In the genomic region with DNA sequence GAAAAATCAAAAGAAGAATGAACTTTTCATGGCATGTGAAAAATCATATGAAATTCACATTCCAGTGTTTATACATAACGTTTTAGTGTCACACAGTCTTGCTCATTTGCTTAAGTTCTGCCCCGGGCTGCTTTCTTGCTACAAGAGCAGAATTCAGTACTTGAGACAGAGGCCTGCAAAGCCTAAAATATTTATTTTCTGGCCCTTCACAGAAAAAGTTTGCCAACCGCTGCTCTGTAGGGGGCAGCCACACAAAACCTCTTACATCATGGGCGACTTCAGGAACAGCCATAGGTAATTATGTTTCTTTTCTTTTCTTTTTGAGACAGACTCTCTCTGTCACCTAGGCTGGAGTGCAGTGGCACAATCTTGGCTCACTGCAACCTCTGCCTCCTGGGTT, we compare ENCODE assay signal across 8 cellular contexts. TPM values are rescaled to one million over a fixed set of nuclear protein-coding genes. Genes with fewer than 3 reads are reported as not detected.
A peak's percentile ranks its signal among the peaks of the same experiment; 100 is the strongest.
DNase-seq lines count a peak whose midpoint lies in the region; ATAC-seq and TF ChIP-seq lines count a peak whose summit lies in the region.

No MANE protein-coding gene starts in this region.

- peaks cover 19% of the 10 kb centered on the region; the same call in 1 of the 2 replicates for H4K20me1 ChIP-seq in BLaER1

- peak overlapping the region; percentile 94 for H3K4me3 Mint-ChIP-seq in activated CD4-positive, alpha-beta memory T cell treated with anti-CD3 and anti-CD28 coated beads for 36 hours
- H3K4me3 Mint-ChIP-seq in glutamatergic neuron (ENCODE audit: unreplicated experiment), result peak overlapping the region; percentile 93

- peak overlapping the region; percentile 90 for H3K4me3 ChIP-seq in BLaER1
- H3K4me3 ChIP-seq in HL-60 (replicated peaks; ENCODE audit: insufficient read depth, low read length), result no peak overlapping the region
- peak overlapping the region; percentile 50 for H3K4me3 ChIP-seq in skeletal muscle cell (ENCODE audit: low read depth, low read length)

- no peaks in the 10 kb centered on the region for H3K27me3 Mint-ChIP-seq in activated CD4-positive, alpha-beta memory T cell treated with anti-CD3 and anti-CD28 coated beads for 36 hours
- peaks cover 8% of the 10 kb centered on the region for H3K27me3 Mint-ChIP-seq in glutamatergic neuron (ENCODE audit: unreplicated experiment)

- H3K4me2 ChIP-seq in BLaER1, result peak overlapping the region; percentile 90

- peak overlapping the region; percentile 76 for H3K9ac ChIP-seq in BLaER1

- peaks cover 15% of the 10 kb centered on the region for H3K36me3 ChIP-seq in BLaER1

- H3K4me1 ChIP-seq in BLaER1, result peaks cover 67% of the 10 kb centered on the region

- POLR2A ChIA-PET in activated CD4-positive, alpha-beta memory T cell treated with anti-CD3 and anti-CD28 coated beads for 36 hours (lab: Charles Lee), result no interaction called here

- H3K36me3 Mint-ChIP-seq in activated CD4-positive, alpha-beta memory T cell treated with anti-CD3 and anti-CD28 coated beads for 36 hours, result peaks cover 1% of the 10 kb centered on the region
- H3K36me3 Mint-ChIP-seq in glutamatergic neuron (ENCODE audit: unreplicated experiment), result no peaks in the 10 kb centered on the region

- CTCF ChIA-PET in activated CD4-positive, alpha-beta memory T cell treated with anti-CD3 and anti-CD28 coated beads for 36 hours (lab: Charles Lee), result interaction anchor here (1.6 kb wide), 2 partner anchors 30 to 96 kb away, joined by 5 to 6 read pairs; partner anchors contain the start of gene ARL2

- no peaks in the 10 kb centered on the region for H3K9me3 ChIP-seq in BLaER1

- ATAC-seq in HG03442 (IDR thresholded peaks at IDR 0.05; ENCODE audit: unreplicated experiment) (no peak), HG02885 (IDR thresholded peaks at IDR 0.05; ENCODE audit: poor library complexity, unreplicated experiment) (no peak)

- H3K27ac ChIP-seq in BLaER1 (peak overlapping the region; percentile 74), HL-60 (replicated peaks) (peak overlapping the region; percentile 46)

- H3K9me3 Mint-ChIP-seq in activated CD4-positive, alpha-beta memory T cell treated with anti-CD3 and anti-CD28 coated beads for 36 hours, result no peaks in the 10 kb centered on the region
- peaks cover 8% of the 10 kb centered on the region for H3K9me3 Mint-ChIP-seq in glutamatergic neuron (ENCODE audit: unreplicated experiment)

- intact Hi-C loops in activated CD4-positive, alpha-beta memory T cell treated with anti-CD3 and anti-CD28 coated beads for 36 hours (cut with micrococcal nuclease), result loop anchor here (5.0 kb wide), 1 partner anchor 54 kb away; the partner anchor contains the start of gene MAJIN

- H3K27ac Mint-ChIP-seq in activated CD4-positive, alpha-beta memory T cell treated with anti-CD3 and anti-CD28 coated beads for 36 hours, result peak overlapping the region; percentile 72
- peak overlapping the region; percentile 72 for H3K27ac Mint-ChIP-seq in glutamatergic neuron (ENCODE audit: unreplicated experiment)

- no peak for TF ChIP-seq CTCF in HL-60 (IDR thresholded peaks at IDR 0.05; ENCODE audit: insufficient read depth, low read length)
- no peak for TF ChIP-seq CTCF in glutamatergic neuron (IDR thresholded peaks at IDR 0.05; ENCODE audit: partially characterized antibody, unreplicated experiment)

- DNase-seq in HL-60 (ENCODE audit: low read depth in 1 of 2, low spot score in 1 of 2) (peak in 1 of 2 experiments; percentile 41), glutamatergic neuron (no peak), skeletal muscle cell (ENCODE audit: low read depth) (peak; percentile 17), DMS114 treated with DMSO at 0.1 percent for 48 hours (lab: John Stamatoyannopoulos, UW; ENCODE audit: unreplicated experiment) (no peak)
- DNase-seq in activated CD4-positive, alpha-beta memory T cell treated with anti-CD3 and anti-CD28 coated beads for 36 hours, result peak; percentile 21

- H3K27me3 ChIP-seq in BLaER1 (no peaks in the 10 kb centered on the region), HL-60 (ENCODE audit: insufficient read depth, poor library complexity, severe bottlenecking) (no peaks in the 10 kb centered on the region)

- peaks cover 26% of the 10 kb centered on the region for H3K4me1 Mint-ChIP-seq in activated CD4-positive, alpha-beta memory T cell treated with anti-CD3 and anti-CD28 coated beads for 36 hours (ENCODE audit: low read depth)
- H3K4me1 Mint-ChIP-seq in glutamatergic neuron (ENCODE audit: low read depth, unreplicated experiment), result peaks cover 15% of the 10 kb centered on the region

RNA-seq across cellular contexts. Expression of gene ATG2A, which starts 1.0 kb away (rescaled TPM):
- 10 to 100 TPM; 20.2 to 20.5 TPM for total RNA-seq in activated CD4-positive, alpha-beta memory T cell treated with anti-CD3 and anti-CD28 coated beads for 36 hours
- 25.9 TPM for total RNA-seq in glutamatergic neuron (ENCODE audit: unreplicated experiment)

RNA-seq across cellular contexts. Expression of gene PPP2R5B, which starts 6.4 kb away (rescaled TPM):
- total RNA-seq in activated CD4-positive, alpha-beta memory T cell treated with anti-CD3 and anti-CD28 coated beads for 36 hours, result 10 to 100 TPM in 1 of 2 experiments, 1 to 10 TPM in 1; 9.7 to 11.9 TPM
- total RNA-seq in glutamatergic neuron (ENCODE audit: unreplicated experiment), result 148 TPM

RNA-seq across cellular contexts. Expression of gene GPHA2, which starts 17.6 kb away (rescaled TPM):
- under 1 TPM in 1 of 2 experiments, not detected in 1; 0.46 TPM for total RNA-seq in activated CD4-positive, alpha-beta memory T cell treated with anti-CD3 and anti-CD28 coated beads for 36 hours
- total RNA-seq in glutamatergic neuron (ENCODE audit: unreplicated experiment), result not detected

RNA-seq across cellular contexts. Expression of gene EHD1, which starts 39.6 kb away (rescaled TPM):
- 100 to 1,000 TPM; 103 to 113 TPM for total RNA-seq in activated CD4-positive, alpha-beta memory T cell treated with anti-CD3 and anti-CD28 coated beads for 36 hours
- total RNA-seq in glutamatergic neuron (ENCODE audit: unreplicated experiment), result 114 TPM

RNA-seq across cellular contexts. Expression of gene MAJIN, which starts 53.9 kb away (rescaled TPM):
- under 1 TPM; 0.21 to 0.82 TPM for total RNA-seq in activated CD4-positive, alpha-beta memory T cell treated with anti-CD3 and anti-CD28 coated beads for 36 hours
- total RNA-seq in glutamatergic neuron (ENCODE audit: unreplicated experiment), result not detected

Comparison
In these comparisons a context has a peak if more than half of its experiments do, and no peak if none do; other contexts are left out.
1. DNase-seq: peak in activated CD4-positive, alpha-beta memory T cell treated with anti-CD3 and anti-CD28 coated beads for 36 hours (single experiment) and skeletal muscle cell (single experiment); none in glutamatergic neuron (single experiment) and DMS114 treated with DMSO at 0.1 percent for 48 hours (single experiment).
2. RNA of gene PPP2R5B, which starts 6.4 kb away (total RNA-seq): 148 TPM in glutamatergic neuron (single experiment); 9.7 to 11.9 TPM in activated CD4-positive, alpha-beta memory T cell treated with anti-CD3 and anti-CD28 coated beads for 36 hours; every median in the first group is over 10 times any median in the second.